9 cellular contexts compared by ENCODE assay signal in the genomic region with DNA sequence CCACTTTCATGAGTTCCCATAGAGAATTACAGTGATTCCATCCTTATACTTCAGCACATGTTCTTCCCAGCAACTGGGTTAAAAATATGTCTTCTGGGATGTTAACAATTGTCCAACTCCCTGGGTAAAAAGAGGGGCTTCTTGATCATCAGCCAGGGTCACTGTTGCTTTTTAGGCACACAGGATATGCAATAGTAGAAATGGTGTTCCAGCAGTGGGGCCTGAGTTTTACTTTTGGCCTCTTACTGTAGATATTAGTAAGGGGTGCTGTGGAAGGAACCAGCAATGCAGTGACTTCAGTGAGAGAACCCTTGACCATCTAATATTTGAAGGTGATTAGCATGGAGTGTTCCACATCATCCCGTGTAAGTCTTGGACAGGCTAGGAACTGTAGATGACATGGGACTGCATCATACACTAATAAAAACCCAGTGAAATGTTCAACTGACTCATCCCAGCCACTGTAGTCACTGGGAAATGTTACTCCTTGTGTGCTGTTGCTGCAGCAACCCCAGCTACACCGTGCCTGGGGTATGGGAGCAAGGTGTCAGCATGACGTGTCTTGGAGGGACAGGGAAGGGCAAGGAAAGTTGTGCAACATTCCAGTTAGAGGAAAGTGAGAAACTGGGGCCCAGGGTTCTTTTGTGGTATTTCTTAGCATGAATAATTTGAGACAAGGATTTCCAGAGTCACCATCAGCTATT.
DNase-seq lines count a peak whose midpoint lies in the region; ATAC-seq and TF ChIP-seq lines count a peak whose summit lies in the region.
"Had no signal": no experiment of that assay in that cellular context is flagged by ENCODE, and none has a peak within 500 bp of the region (broad histone marks: within the 10 kb centered on the region; RNA-seq: fewer than 3 reads in every experiment).

No MANE protein-coding gene starts in this region.

- H3F3A ChIP-seq in GM23248 (ENCODE audit: insufficient read depth) = peaks cover 9% of the 10 kb centered on the region

- H3K9me3 ChIP-seq in GM23248 (ENCODE audit: low read depth) (no peaks in the 10 kb centered on the region), gastrocnemius medialis (no peaks in the 10 kb centered on the region)

- H3K4me2 ChIP-seq in GM23248 (ENCODE audit: unreplicated experiment) = peak overlapping the region; percentile 70

- WGBS in GM23248 (ENCODE audit: low coverage in 1 of 2, low lambda C conversion rate in 2 of 2, missing lambda C conversion rate in 2 of 2), 2 experiments = 1% methylated on average over 3 of the region's 3 CpGs

- H3K4me1 ChIP-seq in GM23248 (ENCODE audit: insufficient read depth) (peaks cover 10% of the 10 kb centered on the region), foreskin keratinocyte (peaks cover 11% of the 10 kb centered on the region), gastrocnemius medialis (peaks cover 29 to 61% of the 10 kb centered on the region in 2 donors)

- H4K20me1 ChIP-seq in GM23248 (ENCODE audit: insufficient read depth) = no peaks in the 10 kb centered on the region

- no peak for TF ChIP-seq POLR2A in gastrocnemius medialis (IDR thresholded peaks at IDR 0.05)

- H3K27me3 ChIP-seq in GM23248 (replicated peaks; ENCODE audit: insufficient read depth) (no peaks in the 10 kb centered on the region), foreskin keratinocyte (no peaks in the 10 kb centered on the region), gastrocnemius medialis (no peaks in the 10 kb centered on the region)

- TF ChIP-seq CTCF in foreskin keratinocyte (conservative IDR thresholded peaks at IDR 0.05) (no peak), gastrocnemius medialis (IDR thresholded peaks at IDR 0.05 in 4 of 5, conservative IDR thresholded peaks at IDR 0.05 in 1 of 5) (no peak)

- no peaks in the 10 kb centered on the region for H3K9me2 ChIP-seq in GM23248 (ENCODE audit: insufficient read depth)

- no peaks in the 10 kb centered on the region for H3K79me2 ChIP-seq in GM23248 (ENCODE audit: insufficient read depth)

- intact Hi-C loops in gastrocnemius medialis (cut with DNase I; ENCODE audit: low total_unique reads) = no loop called here

- no peak overlapping the region for H3K4me3 ChIP-seq in GM23248
- no peak overlapping the region for H3K4me3 ChIP-seq in gastrocnemius medialis

- ATAC-seq in foreskin keratinocyte (peak; percentile 100), gastrocnemius medialis (peak; percentile 80 to 86), GM21390 (IDR thresholded peaks at IDR 0.05; ENCODE audit: unreplicated experiment) (no peak), GM19467 (IDR thresholded peaks at IDR 0.05; ENCODE audit: unreplicated experiment) (no peak)
- ATAC-seq: stimulated activated naive B cell treated with anti-CD40 and anti-IgM and Interleukin-4, amounts not matched to agents 10 μg/mL and 1 μg/mL and 100 μg/mL, for 72 hours had no signal

- in situ Hi-C loops in GM23248 (cut with MboI) = loop anchor here (10.0 kb wide), 1 partner anchor 181 kb away; no protein-coding TSS in a partner anchor
- in situ Hi-C loops in gastrocnemius medialis (cut with MboI; ENCODE audit: low sequenced_read_pairs in 4 of 4) = loop anchor here in 3 of 4 donors (5.0 to 25.0 kb wide), 4 partner anchors 181 to 481 kb away; no protein-coding TSS in a partner anchor

- H3K27ac ChIP-seq in GM23248 (peak overlapping the region; percentile 87), foreskin keratinocyte (peak overlapping the region; percentile 75), gastrocnemius medialis (peak overlapping the region; percentile 70 to 76 (median 71))

- peak; percentile 99 for DNase-seq in GM23248
- DNase-seq in RPMI7951 (ENCODE audit: low read depth) = peak; percentile 98
- DNase-seq in foreskin keratinocyte = peak; percentile 99 to 100
- peak; percentile 63 to 84 for DNase-seq in gastrocnemius medialis
- no peak for DNase-seq in activated CD4-positive, alpha-beta T cell treated with anti-CD3 and anti-CD28 coated beads, Interleukin-2, amount 50 U/mL, for 4 hours
- DNase-seq in NCI-H748 (lab: John Stamatoyannopoulos, UW; ENCODE audit: unreplicated experiment) = no peak
- DNase-seq: stimulated activated naive B cell treated with anti-CD40 and anti-IgM and Interleukin-4, amounts not matched to agents 10 μg/mL and 1 μg/mL and 100 μg/mL, for 72 hours had no signal

- H3K36me3 ChIP-seq in GM23248 (ENCODE audit: low read depth) (no peaks in the 10 kb centered on the region), gastrocnemius medialis (no peaks in the 10 kb centered on the region)

- peak overlapping the region; percentile 71 for H3K9ac ChIP-seq in GM23248

- H2AFZ ChIP-seq in GM23248 = no peak overlapping the region

Comparison
In these comparisons a context has a peak if more than half of its experiments do, and no peak if none do; other contexts are left out.
1. DNase-seq: peak in GM23248 (single experiment), RPMI7951 (single experiment), foreskin keratinocyte (2 of 2) and gastrocnemius medialis (2 of 2); none in activated CD4-positive, alpha-beta T cell treated with anti-CD3 and anti-CD28 coated beads, Interleukin-2, amount 50 U/mL, for 4 hours (0 of 2) and NCI-H748 (single experiment).
2. ATAC-seq: peak in foreskin keratinocyte (single experiment) and gastrocnemius medialis (2 of 2); none in GM21390 (single experiment) and GM19467 (single experiment).
3. Peak in every context shown above with its lines, with median percentiles within 50 percentile points of each other: H3K27ac ChIP-seq.